In the genomic region with DNA sequence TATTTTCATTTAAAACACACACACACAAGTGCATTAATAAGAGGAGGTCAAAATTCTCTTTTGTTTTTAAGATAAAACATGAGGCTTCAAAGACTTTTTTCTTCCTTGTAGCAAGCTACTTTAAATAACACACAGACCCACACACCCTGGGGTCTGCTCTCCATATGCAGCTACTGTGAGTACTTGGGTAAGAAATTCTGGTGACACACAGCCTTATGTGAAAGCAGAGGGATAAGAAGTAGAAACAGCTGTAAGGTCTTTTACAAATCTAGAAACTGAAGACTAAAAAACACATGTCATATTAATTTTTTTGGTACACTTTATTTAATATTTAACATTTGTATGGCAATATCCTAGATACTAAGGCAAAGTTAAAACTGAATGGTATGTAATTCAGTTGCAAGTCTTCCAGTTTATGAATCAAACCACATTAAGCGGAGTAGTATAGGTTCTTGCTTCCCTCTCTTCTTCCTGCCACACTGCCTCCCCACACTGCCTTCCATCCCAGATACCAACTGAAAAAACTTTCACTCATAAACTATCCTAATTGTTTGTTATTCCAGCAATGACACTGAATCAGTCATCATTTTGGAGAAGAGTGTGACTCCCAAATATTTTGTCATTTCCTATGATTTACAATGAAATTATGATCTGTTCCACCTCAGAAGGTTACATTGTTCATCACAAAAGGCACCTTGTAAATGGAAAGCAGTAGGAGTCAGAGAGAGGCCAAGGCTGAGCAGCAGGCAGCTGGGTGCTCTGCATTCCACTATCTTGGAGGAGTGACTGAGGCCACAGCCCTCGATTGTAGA, we compare ENCODE assay signal across 16 cellular contexts.
DNase-seq lines count a peak whose midpoint lies in the region; ATAC-seq and TF ChIP-seq lines count a peak whose summit lies in the region.
"Had no signal": no experiment of that assay in that cellular context is flagged by ENCODE, and none has a peak within 500 bp of the region (broad histone marks: within the 10 kb centered on the region; RNA-seq: fewer than 3 reads in every experiment).

No MANE protein-coding gene starts in this region.

- POLR2A ChIA-PET in RWPE1 (lab: Yijun Ruan, JAX; ENCODE audit: low non-redundant PET): no interaction called here

- H3K36me3 Mint-ChIP-seq in nephron progenitor cell (ENCODE audit: low read depth): no peaks in the 10 kb centered on the region
- H3K36me3 Mint-ChIP-seq: CD4-positive, CD25-positive, alpha-beta regulatory T cell had no signal

- no peak for TF ChIP-seq CTCF in RWPE1 (conservative IDR thresholded peaks at IDR 0.05; ENCODE audit: low read depth)
- no peak for TF ChIP-seq CTCF in fibroblast of the aortic adventitia (IDR thresholded peaks at IDR 0.05; ENCODE audit: insufficient read depth, low read length)
- TF ChIP-seq CTCF in nephron progenitor cell (IDR thresholded peaks at IDR 0.05): no peak

- H3K27me3 Mint-ChIP-seq in nephron progenitor cell (ENCODE audit: low read depth, poor library complexity): no peaks in the 10 kb centered on the region
- H3K27me3 Mint-ChIP-seq: CD4-positive, CD25-positive, alpha-beta regulatory T cell had no signal

- H3K9me3 Mint-ChIP-seq in nephron progenitor cell: no peaks in the 10 kb centered on the region

- ATAC-seq in HG02970 (IDR thresholded peaks at IDR 0.05; ENCODE audit: low FRiP score, unreplicated experiment) (no peak), GM18502 (IDR thresholded peaks at IDR 0.05; ENCODE audit: poor library complexity, unreplicated experiment) (no peak)

- peak overlapping the region; percentile 56 for H3K27ac Mint-ChIP-seq in nephron progenitor cell
- H3K27ac Mint-ChIP-seq: CD4-positive, CD25-positive, alpha-beta regulatory T cell had no signal

- DNase-seq in GM03348 (ENCODE audit: low spot score) (peak; percentile 43), RWPE1 (ENCODE audit: low spot score) (peak; percentile 27), fibroblast of the aortic adventitia (ENCODE audit: low read depth) (peak; percentile 67), nephron progenitor cell (no peak), NCI-H2227 (lab: John Stamatoyannopoulos, UW; ENCODE audit: unreplicated experiment) (no peak), C1 segment of cervical spinal cord (lab: John Stamatoyannopoulos, UW) (no peak)
- DNase-seq: activated gamma-delta T cell treated with Interleukin-2 at 50 U/mL for 16 hours; CD4-positive, CD25-positive, alpha-beta regulatory T cell; central memory CD4-positive, alpha-beta T cell; GF-D8; NCI-H1417; NCI-H510A treated with DMSO at 0.1 percent for 48 hours; stimulated activated CD4-positive, alpha-beta T cell treated with anti-CD3 and anti-CD28 coated beads, Interleukin-4, amount 100 ng/mL, for 24 hours; stimulated activated naive CD4-positive, alpha-beta T cell treated with Interleukin-2 at 50 U/mL for 16 hours had no signal

- H3K27ac ChIP-seq in RWPE1: no peak overlapping the region

- CTCF ChIA-PET in RWPE1 (lab: Yijun Ruan, JAX): no interaction called here

- H3K4me3 ChIP-seq in fibroblast of the aortic adventitia (ENCODE audit: low read depth, low read length): no peak overlapping the region

- H3K4me1 Mint-ChIP-seq in nephron progenitor cell: no peaks in the 10 kb centered on the region
- H3K4me1 Mint-ChIP-seq: CD4-positive, CD25-positive, alpha-beta regulatory T cell had no signal

- H3K4me3 Mint-ChIP-seq in nephron progenitor cell: no peak overlapping the region
- H3K4me3 Mint-ChIP-seq: CD4-positive, CD25-positive, alpha-beta regulatory T cell had no signal

Comparison
In these comparisons a context has a peak if more than half of its experiments do, and no peak if none do; other contexts are left out.
1. DNase-seq: peak in GM03348 (single experiment), RWPE1 (single experiment) and fibroblast of the aortic adventitia (single experiment); none in nephron progenitor cell (single experiment), NCI-H2227 (single experiment) and C1 segment of cervical spinal cord (0 of 14).